ENCODE assay signal across 8 cellular contexts in the genomic region with DNA sequence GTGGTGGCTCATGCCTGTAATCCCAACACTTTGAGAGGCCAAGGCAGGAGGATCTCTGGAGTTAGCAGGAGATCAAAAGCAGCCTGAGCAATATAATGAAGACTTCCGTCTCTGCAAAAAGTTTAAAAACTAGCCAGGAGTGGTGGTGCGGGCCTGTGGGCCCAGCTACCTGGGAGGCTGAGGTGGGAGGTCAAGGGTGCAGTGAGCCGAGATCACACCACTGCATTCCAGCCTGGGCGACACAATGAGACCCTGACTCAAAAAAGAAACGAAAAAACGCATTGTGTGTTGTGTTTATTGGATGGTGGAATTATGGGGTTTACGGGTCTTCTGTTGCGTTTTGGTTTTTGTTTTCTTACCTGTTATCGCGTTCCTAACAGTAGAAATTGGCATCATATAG. TPM values are rescaled to one million over a fixed set of nuclear protein-coding genes. Genes with fewer than 3 reads are reported as not detected.
DNase-seq lines count a peak whose midpoint lies in the region; ATAC-seq, FAIRE-seq and TF ChIP-seq lines count a peak whose summit lies in the region.

No MANE protein-coding gene starts in this region.

- H3K23ac ChIP-seq in H1 (ENCODE audit: insufficient read length), result no peak overlapping the region

- peak overlapping the region; percentile 73 to 93 (median 84) for H3K4me3 ChIP-seq in BLaER1 treated with 17β-estradiol and CSF1 and Interleukin-3, amounts not matched to agents 10 nM and 100 nM
- H3K4me3 ChIP-seq in NT2/D1 (ENCODE audit: insufficient read length, low read depth) (peak overlapping the region; percentile 97), H1 (ENCODE audit: extremely low read depth in 1 of 4, insufficient read depth in 2 of 4, low read depth in 3 of 4, low read length in 4 of 4) (peak overlapping the region; percentile 86 to 98 (median 95); a peak in 7 of 8 replicates)

- peak overlapping the region; percentile 82 to 93 (median 89) for H3K9ac ChIP-seq in BLaER1 treated with 17β-estradiol and CSF1 and Interleukin-3, amounts not matched to agents 10 nM and 100 nM
- peak overlapping the region; percentile 97 for H3K9ac ChIP-seq in NT2/D1 (ENCODE audit: insufficient read length, low read depth)
- peak overlapping the region in 3 of 4 experiments; percentile 3 to 29 (median 28); a peak in 3 of 7 replicates for H3K9ac ChIP-seq in H1 (replicated peaks in 1 of 4; ENCODE audit: extremely low read depth in 1 of 4, low read depth in 3 of 4, low read length in 3 of 4)

- peaks cover 2% of the 10 kb centered on the region for H3K79me1 ChIP-seq in H1 (ENCODE audit: low read depth, low read length)

- H3K27me3 Mint-ChIP-seq in neural crest cell (ENCODE audit: low read depth), result no peaks in the 10 kb centered on the region

- H3K9me3 Mint-ChIP-seq in neural crest cell, result no peaks in the 10 kb centered on the region

- no peak overlapping the region for H2AK5ac ChIP-seq in H1 (ENCODE audit: low read depth, low read length)

- no peak overlapping the region for H3K56ac ChIP-seq in H1 (replicated peaks; ENCODE audit: insufficient read length, low read depth, low read length)

- peak overlapping the region; percentile 84; the same call in 1 of the 2 replicates for H4K8ac ChIP-seq in H1 (ENCODE audit: extremely low read depth, insufficient read depth, low read length)

- peaks cover 21% of the 10 kb centered on the region for H3K4me1 Mint-ChIP-seq in neural crest cell

- peak overlapping the region; percentile 83 to 93 (median 87) for H3K27ac ChIP-seq in BLaER1 treated with 17β-estradiol and CSF1 and Interleukin-3, amounts not matched to agents 10 nM and 100 nM
- H3K27ac ChIP-seq in H1 (ENCODE audit: low read depth, low read length), result no peak overlapping the region

- no peaks in the 10 kb centered on the region for H3K9me3 ChIP-seq in BLaER1 treated with 17β-estradiol and CSF1 and Interleukin-3, amounts not matched to agents 10 nM and 100 nM (replicated peaks in 1 of 11)
- no peaks in the 10 kb centered on the region for H3K9me3 ChIP-seq in NT2/D1 (ENCODE audit: insufficient read depth, low read length)
- H3K9me3 ChIP-seq in H1 (ENCODE audit: insufficient read depth in 2 of 2, low read depth in 1 of 2, low read length in 1 of 2), result no peaks in the 10 kb centered on the region

- H3K18ac ChIP-seq in H1 (ENCODE audit: extremely low read depth, low read length), result no peak overlapping the region

- peaks cover 18 to 36% (median 24%) of the 10 kb centered on the region in 10 experiments for H3K4me1 ChIP-seq in BLaER1 treated with 17β-estradiol and CSF1 and Interleukin-3, amounts not matched to agents 10 nM and 100 nM
- peaks cover 4% of the 10 kb centered on the region for H3K4me1 ChIP-seq in NT2/D1 (ENCODE audit: insufficient read depth, insufficient read length)
- H3K4me1 ChIP-seq in H1 (replicated peaks in 1 of 4; ENCODE audit: control insufficient read depth in 3 of 4, insufficient read depth in 4 of 4, low read length in 3 of 4), result peaks cover 0 to 3% (median 0%) of the 10 kb centered on the region in 4 experiments; a peak in 1 of 7 replicates

- H4K91ac ChIP-seq in H1 (replicated peaks; ENCODE audit: insufficient read length, low read length), result no peak overlapping the region

- H3K27ac Mint-ChIP-seq in neural crest cell (ENCODE audit: unreplicated experiment), result peak overlapping the region; percentile 94

- no peak overlapping the region for H3K14ac ChIP-seq in H1 (ENCODE audit: insufficient read length)

- TF ChIP-seq EP300 in H1 (IDR thresholded peaks at IDR 0.05; ENCODE audit: borderline replicate concordance in 1 of 2, low read depth in 2 of 2, low read length in 2 of 2), result no peak

- no peak overlapping the region for H2BK5ac ChIP-seq in H1 (ENCODE audit: low read depth, low read length)

- H3K23me2 ChIP-seq in H1 (ENCODE audit: low read depth, low read length), result no peaks in the 10 kb centered on the region

- no peak overlapping the region for H2BK15ac ChIP-seq in H1 (ENCODE audit: low read length)

- H2BK12ac ChIP-seq in H1 (ENCODE audit: low read depth, low read length), result no peak overlapping the region

- no peak overlapping the region for H2AFZ ChIP-seq in H1 (ENCODE audit: low read length)

- H4K20me1 ChIP-seq in BLaER1 treated with 17β-estradiol and CSF1 and Interleukin-3, amounts not matched to agents 10 nM and 100 nM, result peaks cover 0 to 13% (median 0%) of the 10 kb centered on the region in 11 experiments; a peak in 3 of 22 replicates
- no peaks in the 10 kb centered on the region for H4K20me1 ChIP-seq in H1 (replicated peaks in 1 of 2; ENCODE audit: control insufficient read depth in 1 of 2, insufficient read depth in 2 of 2, low read length in 2 of 2)

- H3K36me3 Mint-ChIP-seq in neural crest cell (ENCODE audit: low read depth), result no peaks in the 10 kb centered on the region

- no peak overlapping the region for H3K4ac ChIP-seq in H1 (replicated peaks; ENCODE audit: insufficient read length, low read depth, low read length)

- no peak for ATAC-seq in HG02973 (IDR thresholded peaks at IDR 0.05; ENCODE audit: unreplicated experiment)

- POLR2A ChIA-PET in H1 (lab: Charles Lee; ENCODE audit: partially characterized antibody), result interaction anchor here (0.6 to 3.1 kb wide), 19 partner anchors 9 to 750 kb away, joined by 3 to 25 read pairs (median 4); a partner anchor contains a TSS

- TF ChIP-seq CTCF in H1 (IDR thresholded peaks at IDR 0.05; ENCODE audit: control extremely low read depth in 1 of 3, insufficient read depth in 1 of 3, low read depth in 1 of 3, low read length in 3 of 3) (no peak), neural crest cell (conservative IDR thresholded peaks at IDR 0.05) (no peak)

- H2BK20ac ChIP-seq in H1 (ENCODE audit: low read length), result no peak overlapping the region

- no peak for TF ChIP-seq RAD21 in H1 (IDR thresholded peaks at IDR 0.05 in 1 of 2, conservative IDR thresholded peaks at IDR 0.05 in 1 of 2; ENCODE audit: low read depth in 2 of 2, low read length in 2 of 2)

- peak overlapping the region; percentile 56 to 95 (median 87) for H3K4me2 ChIP-seq in BLaER1 treated with 17β-estradiol and CSF1 and Interleukin-3, amounts not matched to agents 10 nM and 100 nM
- H3K4me2 ChIP-seq in H1 (ENCODE audit: insufficient read depth in 1 of 2, low read depth in 2 of 2, low read length in 2 of 2), result peak overlapping the region; percentile 44 to 81

- H3K4me3 Mint-ChIP-seq in neural crest cell, result peak overlapping the region; percentile 99

- H3K79me2 ChIP-seq in H1 (ENCODE audit: control insufficient read depth in 1 of 2, insufficient read depth in 2 of 2, low read length in 2 of 2), result peaks cover 0 to 26% of the 10 kb centered on the region in 2 experiments; a peak in 3 of 4 replicates

- no peak overlapping the region for H2BK120ac ChIP-seq in H1 (replicated peaks; ENCODE audit: low read depth, low read length)

- no peak for DNase-seq in NT2/D1 (ENCODE audit: low read depth, low spot score)
- no peak for DNase-seq in H1 (ENCODE audit: low read depth in 1 of 2, low spot score in 2 of 2)
- no peak for DNase-seq in neural crest cell (ENCODE audit: low read depth, low spot score)
- no peak for DNase-seq in NCI-H1436 (lab: John Stamatoyannopoulos, UW)
- no peak for DNase-seq in SKM-1 (lab: John Stamatoyannopoulos, UW; ENCODE audit: unreplicated experiment)
- DNase-seq in nucleus accumbens (lab: John Stamatoyannopoulos, UW), result no peak

- no peaks in the 10 kb centered on the region for H3K27me3 ChIP-seq in BLaER1 treated with 17β-estradiol and CSF1 and Interleukin-3, amounts not matched to agents 10 nM and 100 nM
- H3K27me3 ChIP-seq in NT2/D1 (ENCODE audit: insufficient read depth, insufficient read length) (no peaks in the 10 kb centered on the region), H1 (replicated peaks in 1 of 4; ENCODE audit: control insufficient read depth in 3 of 4, extremely low read depth in 1 of 4, insufficient read depth in 3 of 4, low read length in 3 of 4) (no peaks in the 10 kb centered on the region)

- no peak for FAIRE-seq in H1 (lab: Jason Lieb, UNC)

- 95 to 100% methylated on average over 2 to 10 of the region's 10 CpGs for WGBS in H1 (ENCODE audit: extremely low coverage in 1 of 2, insufficient coverage in 1 of 2, insufficient read length in 1 of 2, insufficient replicate concordance in 2 of 2, low coverage in 1 of 2, low lambda C conversion rate in 2 of 2, missing lambda C conversion rate in 1 of 2), 2 experiments

- CTCF ChIA-PET in H1 (lab: Charles Lee; ENCODE audit: partially characterized antibody), result interaction anchor here (1.4 to 3.4 kb wide), 2 partner anchors 14 to 308 kb away, joined by 3 to 24 read pairs; no protein-coding TSS in a partner anchor

- TF ChIP-seq POLR2A in H1 (IDR thresholded peaks at IDR 0.05; ENCODE audit: control extremely low read depth in 1 of 2, low read depth in 2 of 2, low read length in 2 of 2), result no peak

- H3K36me3 ChIP-seq in BLaER1 treated with 17β-estradiol and CSF1 and Interleukin-3, amounts not matched to agents 10 nM and 100 nM, result peaks cover 5 to 27% (median 22%) of the 10 kb centered on the region in 11 experiments; a peak in 21 of 22 replicates
- H3K36me3 ChIP-seq in NT2/D1 (ENCODE audit: insufficient read depth, insufficient read length, low read length) (peaks cover 36% of the 10 kb centered on the region), H1 (ENCODE audit: control insufficient read depth in 2 of 4, insufficient read depth in 4 of 4, low read length in 3 of 4) (peaks cover 0 to 10% (median 1%) of the 10 kb centered on the region in 4 experiments; a peak in 3 of 8 replicates)

- H4K5ac ChIP-seq in H1 (ENCODE audit: insufficient read length, low read depth, low read length), result peak overlapping the region; percentile 18

RNA-seq across cellular contexts. Expression of a gene that starts 0.9 kb away (rescaled TPM):
- 50.3 and 50.8 TPM in 2 replicates for total RNA-seq in H1 (2021; fragmentation: NEBNext Ultra II Directional; extraction: Animal tissue kit (Norgen Biotek cat#: 25700))
- 27.9 and 30.7 TPM in 2 replicates for polyA plus RNA-seq in H1 (2011; rRNA removed)
- polyA plus RNA-seq in H1 (2011; cell fraction: cytosol; rRNA removed), result 47.6 TPM
- 31.2 TPM for polyA plus RNA-seq in H1 (2011; cell fraction: nucleus; rRNA removed)
- 38.5 to 47.8 TPM (median 41.1 TPM) in 4 replicates for polyA plus RNA-seq in H1 (2012, experiment 1 of 2)
- polyA plus RNA-seq in H1 (2012, experiment 2 of 2), result 31.1 TPM
- polyA plus RNA-seq in H1 (2013, experiment 1 of 2), result 30.0 TPM
- polyA plus RNA-seq in H1 (2013, experiment 2 of 2), result 31.2 TPM
- 54.7 and 67.1 TPM in 2 replicates for polyA minus RNA-seq in H1 (2011; rRNA and poly(A)+ RNA removed)
- polyA minus RNA-seq in H1 (2011; cell fraction: cytosol; rRNA and poly(A)+ RNA removed), result 40.7 TPM
- polyA minus RNA-seq in H1 (2011; cell fraction: nucleus; rRNA and poly(A)+ RNA removed), result 33.1 TPM
- 55.2 and 61.8 TPM in 2 replicates for total RNA-seq in neural crest cell

RNA-seq across cellular contexts. Expression of a gene that starts 46.9 kb away (rescaled TPM):
- 42.7 and 46.6 TPM in 2 replicates for total RNA-seq in H1 (2021; fragmentation: NEBNext Ultra II Directional; extraction: Animal tissue kit (Norgen Biotek cat#: 25700))
- 36.5 and 40.5 TPM in 2 replicates for polyA plus RNA-seq in H1 (2011; rRNA removed)
- polyA plus RNA-seq in H1 (2011; cell fraction: cytosol; rRNA removed), result 39.7 TPM
- 42.3 TPM for polyA plus RNA-seq in H1 (2011; cell fraction: nucleus; rRNA removed)
- 39.9 to 49.7 TPM (median 47.9 TPM) in 4 replicates for polyA plus RNA-seq in H1 (2012, experiment 1 of 2)
- polyA plus RNA-seq in H1 (2012, experiment 2 of 2), result 23.1 TPM
- 34.6 TPM for polyA plus RNA-seq in H1 (2013, experiment 1 of 2)
- 34.9 TPM for polyA plus RNA-seq in H1 (2013, experiment 2 of 2)
- polyA minus RNA-seq in H1 (2011; rRNA and poly(A)+ RNA removed), result 23.3 and 29.1 TPM in 2 replicates
- polyA minus RNA-seq in H1 (2011; cell fraction: cytosol; rRNA and poly(A)+ RNA removed), result 14.5 TPM
- polyA minus RNA-seq in H1 (2011; cell fraction: nucleus; rRNA and poly(A)+ RNA removed), result 17.2 TPM
- 39.7 and 45.2 TPM in 2 replicates for total RNA-seq in neural crest cell

RNA-seq across cellular contexts. Expression of a gene that starts 56.5 kb away (rescaled TPM):
- 231 and 235 TPM in 2 replicates for total RNA-seq in H1 (2021; fragmentation: NEBNext Ultra II Directional; extraction: Animal tissue kit (Norgen Biotek cat#: 25700))
- polyA plus RNA-seq in H1 (2011; rRNA removed), result 130 and 164 TPM in 2 replicates
- polyA plus RNA-seq in H1 (2011; cell fraction: cytosol; rRNA removed), result 244 TPM
- 347 TPM for polyA plus RNA-seq in H1 (2011; cell fraction: nucleus; rRNA removed)
- 193 to 234 TPM (median 226 TPM) in 4 replicates for polyA plus RNA-seq in H1 (2012, experiment 1 of 2)
- 90.4 TPM for polyA plus RNA-seq in H1 (2012, experiment 2 of 2)
- 92.4 TPM for polyA plus RNA-seq in H1 (2013, experiment 1 of 2)
- 88.3 TPM for polyA plus RNA-seq in H1 (2013, experiment 2 of 2)
- polyA minus RNA-seq in H1 (2011; rRNA and poly(A)+ RNA removed), result 256 and 302 TPM in 2 replicates
- polyA minus RNA-seq in H1 (2011; cell fraction: cytosol; rRNA and poly(A)+ RNA removed), result 155 TPM
- polyA minus RNA-seq in H1 (2011; cell fraction: nucleus; rRNA and poly(A)+ RNA removed), result 111 TPM
- total RNA-seq in neural crest cell, result 128 and 129 TPM in 2 replicates

Comparison
In these comparisons a context has a peak if more than half of its experiments do, and no peak if none do; other contexts are left out.
1. H3K9ac ChIP-seq: peak in every context shown above with its lines; median percentile 97 in NT2/D1; 89 in BLaER1 treated with 17β-estradiol and CSF1 and Interleukin-3, amounts not matched to agents 10 nM and 100 nM; 28 in H1.